Comparison of ENCODE assay signal across 12 cellular contexts in the genomic region with DNA sequence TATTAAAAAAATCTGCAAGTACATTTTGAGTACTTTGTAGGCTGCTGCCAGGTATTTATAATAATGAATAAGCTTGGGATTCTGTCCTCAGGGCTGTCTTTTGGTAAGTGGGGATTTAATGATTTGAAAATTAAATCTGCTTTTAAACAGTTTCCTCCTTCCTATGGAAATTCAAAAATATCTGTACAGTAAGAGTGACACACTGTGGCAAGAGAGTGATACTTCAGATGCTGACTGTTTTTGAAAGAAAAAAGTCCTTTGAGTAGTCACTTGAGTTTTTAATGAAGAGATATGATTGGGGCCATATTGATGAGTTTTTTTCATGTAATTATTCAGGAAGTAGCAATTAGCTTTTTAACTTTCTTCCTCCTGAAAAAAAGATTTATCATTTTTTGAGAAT. TPM values are rescaled to one million over a fixed set of nuclear protein-coding genes. Genes with fewer than 3 reads are reported as not detected.
DNase-seq lines count a peak whose midpoint lies in the region; ATAC-seq and TF ChIP-seq lines count a peak whose summit lies in the region.
"Had no signal": no experiment of that assay in that cellular context is flagged by ENCODE, and none has a peak within 500 bp of the region (broad histone marks: within the 10 kb centered on the region; RNA-seq: fewer than 3 reads in every experiment).

No MANE protein-coding gene starts in this region.

- H3K4me1 ChIP-seq in mucosa of descending colon (ENCODE audit: low read depth): no peaks in the 10 kb centered on the region

- no peaks in the 10 kb centered on the region for H3K9me3 Mint-ChIP-seq in activated T-cell treated with anti-CD3 and anti-CD28 coated beads, Interleukin-2, amount 50 U/mL, for 4 hours
- H3K9me3 Mint-ChIP-seq: stimulated activated memory B cell treated with anti-CD40 and anti-IgM and Interleukin-4, amounts not matched to agents 10 μg/mL and 1 μg/mL and 100 μg/mL, for 72 hours; T-helper 2 cell treated with Interferon-gamma antibody and Interleukin-4, amounts not matched to agents 5 μg/mL and 100 μg/mL, for 36 hours had no signal

- no peak for DNase-seq in AG09319 (ENCODE audit: extremely low read depth, low read depth)
- no peak for DNase-seq in GM13976 (ENCODE audit: low spot score)
- peak; percentile 10 for DNase-seq in RKO (ENCODE audit: low spot score)
- DNase-seq in fibroblast of peridontal ligament (ENCODE audit: extremely low read depth): peak; percentile 12
- DNase-seq in mucosa of descending colon: no peak
- no peak for DNase-seq in left lobe of liver (ENCODE audit: low spot score)
- no peak for DNase-seq in activated T-cell treated with anti-CD3 and anti-CD28 coated beads, Interleukin-2, amount 50 U/mL, for 4 hours
- DNase-seq: activated T-cell treated with anti-CD3 and anti-CD28 coated beads, Interleukin-2, amount 50 U/mL, for 1 hour; central memory CD4-positive, alpha-beta T cell had no signal

- no peak overlapping the region for H3K4me3 ChIP-seq in mucosa of descending colon

- ATAC-seq in mucosa of descending colon (no peak), GM19467 (IDR thresholded peaks at IDR 0.05; ENCODE audit: unreplicated experiment) (no peak), left lobe of liver (no peak)
- no peak for ATAC-seq in activated T-cell treated with anti-CD3 and anti-CD28 coated beads, Interleukin-2, amount 50 U/mL, for 4 hours
- ATAC-seq: stimulated activated memory B cell treated with anti-CD40 and anti-IgM and Interleukin-4, amounts not matched to agents 10 μg/mL and 1 μg/mL and 100 μg/mL, for 72 hours had no signal

- no peaks in the 10 kb centered on the region for H3K4me1 Mint-ChIP-seq in activated T-cell treated with anti-CD3 and anti-CD28 coated beads, Interleukin-2, amount 50 U/mL, for 4 hours (ENCODE audit: low read depth)

- H3K36me3 Mint-ChIP-seq in activated T-cell treated with anti-CD3 and anti-CD28 coated beads, Interleukin-2, amount 50 U/mL, for 4 hours (ENCODE audit: insufficient read depth): peaks cover 32% of the 10 kb centered on the region

- intact Hi-C loops in mucosa of descending colon (cut with DNase I, micrococcal nuclease): no loop called here

- H3K27me3 Mint-ChIP-seq in activated T-cell treated with anti-CD3 and anti-CD28 coated beads, Interleukin-2, amount 50 U/mL, for 4 hours (ENCODE audit: low read depth): no peaks in the 10 kb centered on the region
- H3K27me3 Mint-ChIP-seq: stimulated activated memory B cell treated with anti-CD40 and anti-IgM and Interleukin-4, amounts not matched to agents 10 μg/mL and 1 μg/mL and 100 μg/mL, for 72 hours had no signal

- no peak overlapping the region for H3K4me3 Mint-ChIP-seq in activated T-cell treated with anti-CD3 and anti-CD28 coated beads, Interleukin-2, amount 50 U/mL, for 4 hours
- H3K4me3 Mint-ChIP-seq: stimulated activated memory B cell treated with anti-CD40 and anti-IgM and Interleukin-4, amounts not matched to agents 10 μg/mL and 1 μg/mL and 100 μg/mL, for 72 hours; T-helper 2 cell treated with Interferon-gamma antibody and Interleukin-4, amounts not matched to agents 5 μg/mL and 100 μg/mL, for 36 hours had no signal

- TF ChIP-seq CTCF in AG09319 (IDR thresholded peaks at IDR 0.05; ENCODE audit: low read depth, low read length) (peak; percentile 10; the same call in 1 of the 2 replicates), GM13976 (IDR thresholded peaks at IDR 0.05; ENCODE audit: borderline replicate concordance, control extremely low read depth, extremely low read depth, insufficient read depth, missing control alignments) (peak; percentile 26), mucosa of descending colon (IDR thresholded peaks at IDR 0.05) (no peak)

- no peaks in the 10 kb centered on the region for H3K9me3 ChIP-seq in mucosa of descending colon

- in situ Hi-C loops in GM13976 (cut with MboI; ENCODE audit: low sequenced_read_pairs, unreplicated experiment): no loop called here

- no peaks in the 10 kb centered on the region for H3K36me3 ChIP-seq in mucosa of descending colon (ENCODE audit: low read depth)

RNA-seq across cellular contexts. Expression of gene SMARCAD1, which starts 49.2 kb away (rescaled TPM):
- total RNA-seq in mucosa of descending colon (10 to 100 TPM; 19.5 to 21.5 (median 21.0) TPM), left lobe of liver (7.4 TPM)
- 10 to 100 TPM; 31.2 to 33.8 (median 33.2) TPM for total RNA-seq in activated T-cell treated with anti-CD3 and anti-CD28 coated beads, Interleukin-2, amount 50 U/mL, for 4 hours

Comparison
In these comparisons a context has a peak if more than half of its experiments do, and no peak if none do; other contexts are left out.
1. DNase-seq: peak in RKO (single experiment) and fibroblast of peridontal ligament (single experiment); none in AG09319 (single experiment), GM13976 (single experiment), mucosa of descending colon (0 of 3), left lobe of liver (single experiment) and activated T-cell treated with anti-CD3 and anti-CD28 coated beads, Interleukin-2, amount 50 U/mL, for 4 hours (single experiment).